ENCODE assay signal across 8 cellular contexts in genomic region chr5:6632324-6632930, GRCh38. TPM values are rescaled to one million over a fixed set of nuclear protein-coding genes. Genes with fewer than 3 reads are reported as not detected.
DNase-seq lines count a peak whose midpoint lies in the region; ATAC-seq and TF ChIP-seq lines count a peak whose summit lies in the region.

No MANE protein-coding gene starts in this region.

- POLR2A ChIA-PET in Caco-2 (lab: Charles Lee) = interaction anchor here (0.5 to 1.1 kb wide), 5 partner anchors 9 to 254 kb away, joined by 3 to 13 read pairs (median 5); partner anchors contain the start of genes MED10 and TENT4A
- POLR2A ChIA-PET in T-cell (lab: Charles Lee) = interaction anchor here in 1 of 2 donors (0.9 kb wide), 1 partner anchor 1210 kb away, joined by 7 read pairs; the partner anchor contains the start of gene ICE1

- H3K36me3 Mint-ChIP-seq in Caco-2 (ENCODE audit: insufficient read depth, unreplicated experiment) (peaks cover 52% of the 10 kb centered on the region), T-cell (peaks cover 19% of the 10 kb centered on the region)

- H3K9me3 Mint-ChIP-seq in Caco-2 (ENCODE audit: unreplicated experiment) (no peaks in the 10 kb centered on the region), T-cell (no peaks in the 10 kb centered on the region)

- ATAC-seq in GM19438 (IDR thresholded peaks at IDR 0.05; ENCODE audit: low read depth, unreplicated experiment) (peak; percentile 26), HG03460 (IDR thresholded peaks at IDR 0.05; ENCODE audit: unreplicated experiment) (peak; percentile 31), T-cell (replicated peaks in 1 of 4) (no peak), omental fat pad (ENCODE audit: low FRiP score) (peak; percentile 23)

- H3K27ac Mint-ChIP-seq in Caco-2 (ENCODE audit: unreplicated experiment) = peak overlapping the region; percentile 99
- H3K27ac Mint-ChIP-seq in T-cell = peak overlapping the region; percentile 98 to 100

- CTCF ChIA-PET in Caco-2 (lab: Charles Lee) (no interaction called here), T-cell (lab: Charles Lee) (interaction anchor here (0.8 to 1.5 kb wide), 6 partner anchors 81 to 1210 kb away, joined by 3 to 7 read pairs (median 4); partner anchors contain the start of genes ICE1 (in 1 of the 2) and TENT4A (in 1 of the 2))

- H3K4me1 ChIP-seq in Caco-2 = peaks cover 7% of the 10 kb centered on the region; the same call in 1 of the 2 replicates

- H3K4me3 ChIP-seq in Caco-2 (ENCODE audit: low read depth, low read length) (peak overlapping the region; percentile 96), fibroblast of pulmonary artery (replicated peaks; ENCODE audit: low read depth, low read length) (peak overlapping the region; percentile 76)

- H3K4me1 Mint-ChIP-seq in Caco-2 (ENCODE audit: low read depth, unreplicated experiment) = peaks cover 12% of the 10 kb centered on the region
- H3K4me1 Mint-ChIP-seq in T-cell = peaks cover 53 to 61% (median 57%) of the 10 kb centered on the region in 3 donors

- TF ChIP-seq CTCF in Caco-2 (IDR thresholded peaks at IDR 0.05; ENCODE audit: insufficient read depth in 1 of 2, low read depth in 1 of 2, low read length in 1 of 2, severe bottlenecking in 1 of 2, unreplicated experiment in 1 of 2) = peak; percentile 17 to 25
- peak; percentile 12 for TF ChIP-seq CTCF in fibroblast of pulmonary artery (IDR thresholded peaks at IDR 0.05; ENCODE audit: low read length, missing control alignments)
- no peak for TF ChIP-seq CTCF in omental fat pad (IDR thresholded peaks at IDR 0.05)

- H3K27me3 ChIP-seq in Caco-2 (replicated peaks; ENCODE audit: control insufficient read depth, insufficient read depth, low read length) = no peaks in the 10 kb centered on the region

- BruUV-seq in Caco-2 (replicated peaks; lab: Mats Ljungman, UMichigan) = TSS peak; percentile 30

- peaks cover 2% of the 10 kb centered on the region for H3K36me3 ChIP-seq in Caco-2 (ENCODE audit: control insufficient read depth, insufficient read depth, low read length)

- H3K27me3 Mint-ChIP-seq in Caco-2 (ENCODE audit: insufficient read depth, unreplicated experiment) = no peaks in the 10 kb centered on the region
- no peaks in the 10 kb centered on the region for H3K27me3 Mint-ChIP-seq in T-cell

- intact Hi-C loops in Caco-2 (cut with micrococcal nuclease; ENCODE audit: unreplicated experiment) = loop anchor here (5.0 kb wide), 1 partner anchor 100 kb away; no protein-coding TSS in a partner anchor

- peak overlapping the region; percentile 100 for H3K4me3 Mint-ChIP-seq in Caco-2 (ENCODE audit: unreplicated experiment)
- peak overlapping the region; percentile 93 to 94 (median 94) for H3K4me3 Mint-ChIP-seq in T-cell

- DNase-seq in Caco-2 (peak in 1 of 2 experiments; percentile 39), T-cell (peak in 4 of 34 experiments; percentile 3 to 10 (median 8)), fibroblast of pulmonary artery (ENCODE audit: low read depth) (peak; percentile 30), omental fat pad (ENCODE audit: low spot score) (no peak), GF-D8 (lab: John Stamatoyannopoulos, UW) (no peak), NCI-H2029 (lab: John Stamatoyannopoulos, UW) (no peak)

- no peaks in the 10 kb centered on the region for H3K9me3 ChIP-seq in Caco-2

RNA-seq across cellular contexts. Expression of gene NSUN2, which starts 0.4 kb away (rescaled TPM):
- total RNA-seq in Caco-2 (2022) = 93.8 and 105 TPM in 2 replicates
- total RNA-seq in T-cell = 10 to 100 TPM; 60.8 to 90.9 (median 68.7) TPM
- 100 to 1,000 TPM in 1 of 4 donors, 10 to 100 TPM in 3; 38.5 to 100 (median 40.4) TPM for total RNA-seq in omental fat pad

RNA-seq across cellular contexts. Expression of gene SRD5A1, which starts 0.8 kb away (rescaled TPM):
- total RNA-seq in Caco-2 (2022) (19.4 and 22.0 TPM in 2 replicates), T-cell (10 to 100 TPM in 2 of 5 donors, 1 to 10 TPM in 3; 2.3 to 13.6 (median 9.6) TPM), omental fat pad (1 to 10 TPM; 2.3 to 6.7 (median 6.0) TPM)

Comparison
In these comparisons a context has a peak if more than half of its experiments do, and no peak if none do; other contexts are left out.
1. CTCF ChIP-seq: peak in Caco-2 (2 of 2) and fibroblast of pulmonary artery (single experiment); none in omental fat pad (0 of 3).
2. ATAC-seq: peak in GM19438 (single experiment), HG03460 (single experiment) and omental fat pad (single experiment); none in T-cell (0 of 4).